2 cellular contexts compared by ENCODE assay signal in genomic region chr3:194488007-194488742, GRCh38.
TF ChIP-seq lines count a peak whose summit lies in the region.

No MANE protein-coding gene starts in this region.

TF ChIP-seq in endothelial cell of umbilical vein, 7 proteins besides CTCF, POLR2A, EP300 and RAD21 (continued from another document):
- TF ChIP-seq MAX (IDR thresholded peaks at IDR 0.05; ENCODE audit: insufficient read depth, insufficient read length) = no peak
- TF ChIP-seq JUN (IDR thresholded peaks at IDR 0.05; ENCODE audit: borderline replicate concordance, insufficient read depth, insufficient read length, low read depth) = no peak
- no peak for TF ChIP-seq MYC (IDR thresholded peaks at IDR 0.05; ENCODE audit: low read depth, low read length)
- no peak for TF ChIP-seq GATA2 (IDR thresholded peaks at IDR 0.05; ENCODE audit: insufficient read depth, insufficient read length, low read depth, low read length)

TF ChIP-seq in HEK293T, 16 proteins besides CTCF, POLR2A, EP300 and RAD21 (continued from another document):
- TF ChIP-seq PKNOX1 (IDR thresholded peaks at IDR 0.05) (no peak), FOXA1 (IDR thresholded peaks at IDR 0.05) (no peak), SP1 (IDR thresholded peaks at IDR 0.05) (no peak), FOXM1 (IDR thresholded peaks at IDR 0.05; ENCODE audit: borderline replicate concordance) (no peak), L3MBTL2 (conservative IDR thresholded peaks at IDR 0.05) (no peak), LEF1 (IDR thresholded peaks at IDR 0.05; ENCODE audit: borderline replicate concordance) (no peak), FOXK2 (IDR thresholded peaks at IDR 0.05) (no peak), NFRKB (IDR thresholded peaks at IDR 0.05) (no peak), ARNT (IDR thresholded peaks at IDR 0.05) (no peak)
